Comparison of ENCODE assay signal across 24 cellular contexts in the genomic region with DNA sequence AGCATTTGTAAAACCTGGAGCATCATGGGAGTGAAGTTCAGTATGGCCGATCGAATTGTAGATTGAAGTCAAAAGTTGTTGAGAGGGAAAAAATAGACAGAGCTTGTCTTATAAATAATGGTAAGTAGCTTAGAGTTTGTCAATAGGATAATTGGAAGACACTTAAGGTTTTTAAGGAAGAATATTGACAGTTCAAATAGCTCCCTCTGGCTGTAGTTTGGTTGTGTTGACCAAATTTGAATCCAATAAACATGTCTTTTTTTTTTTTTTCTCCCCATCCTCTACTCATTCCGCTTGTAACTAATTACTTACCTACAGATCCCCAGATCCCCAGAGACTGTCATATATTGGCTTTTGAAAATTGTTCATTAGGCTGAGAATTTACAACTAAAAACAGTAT.
A peak's percentile ranks its signal among the peaks of the same experiment; 100 is the strongest.
DNase-seq lines count a peak whose midpoint lies in the region; ATAC-seq and TF ChIP-seq lines count a peak whose summit lies in the region.
"Had no signal": no experiment of that assay in that cellular context is flagged by ENCODE, and none has a peak within 500 bp of the region (broad histone marks: within the 10 kb centered on the region; RNA-seq: fewer than 3 reads in every experiment).

No MANE protein-coding gene starts in this region.

- no peaks in the 10 kb centered on the region for H3K27me3 ChIP-seq in neural progenitor cell
- H3K27me3 ChIP-seq: neutrophil, testis, vagina had no signal

- no peaks in the 10 kb centered on the region for H3K36me3 ChIP-seq in neural progenitor cell
- H3K36me3 ChIP-seq: lower lobe of right lung, MG63, neutrophil, vagina had no signal

- intact Hi-C loops in CD14-positive monocyte (cut with micrococcal nuclease): no loop called here

- peak; percentile 2 for DNase-seq in ELR (ENCODE audit: low read depth)
- peak; percentile 1 for DNase-seq in cerebellar cortex (ENCODE audit: low spot score)
- no peak for DNase-seq in neural progenitor cell (ENCODE audit: low spot score)
- no peak for DNase-seq in CD14-positive monocyte (ENCODE audit: low spot score)
- no peak for DNase-seq in activated gamma-delta T cell (lab: John Stamatoyannopoulos, UW)
- DNase-seq: activated CD4-positive, alpha-beta T cell treated with anti-CD3 and anti-CD28 coated beads for 36 hours; CD8-positive, alpha-beta memory T cell; DMS79 treated with DMSO at 0.1 percent for 48 hours; effector memory CD8-positive, alpha-beta T cell; GM23248; lower lobe of right lung; MG63; NCI-H1417 treated with DMSO at 0.1 percent for 48 hours; NCI-H526; SHP77; stimulated activated CD4-positive, alpha-beta T cell treated with anti-CD3 and anti-CD28 coated beads, Interleukin-2, amount 100 ng/mL, for 24 hours; testis had no signal

- H4K20me1 ChIP-seq in neural progenitor cell (ENCODE audit: low read depth): no peaks in the 10 kb centered on the region

- no peak overlapping the region for H3K4me2 ChIP-seq in neural progenitor cell

- ATAC-seq in GM21737 (IDR thresholded peaks at IDR 0.05; ENCODE audit: unreplicated experiment): no peak
- ATAC-seq: activated CD4-positive, alpha-beta T cell treated with anti-CD3 and anti-CD28 coated beads for 36 hours; effector memory CD8-positive, alpha-beta T cell; lower lobe of right lung; stimulated activated memory B cell treated with anti-CD40 and anti-IgM and Interleukin-4, amounts not matched to agents 10 μg/mL and 1 μg/mL and 100 μg/mL, for 72 hours had no signal

- TF ChIP-seq CTCF in LNCAP (IDR thresholded peaks at IDR 0.05) (peak; percentile 43), neural progenitor cell (IDR thresholded peaks at IDR 0.05) (peak; percentile 44), CD14-positive monocyte (IDR thresholded peaks at IDR 0.05) (no peak)

- no peak overlapping the region for H3K4me3 Mint-ChIP-seq in neural progenitor cell
- H3K4me3 Mint-ChIP-seq in CD14-positive monocyte: no peak overlapping the region
- H3K4me3 Mint-ChIP-seq: activated CD4-positive, alpha-beta T cell treated with anti-CD3 and anti-CD28 coated beads for 36 hours; activated naive CD8-positive, alpha-beta T cell; CD8-positive, alpha-beta memory T cell; effector memory CD8-positive, alpha-beta T cell; stimulated activated memory B cell treated with anti-CD40 and anti-IgM and Interleukin-4, amounts not matched to agents 10 μg/mL and 1 μg/mL and 100 μg/mL, for 72 hours had no signal

- no peaks in the 10 kb centered on the region for H3K9me3 ChIP-seq in neural progenitor cell (ENCODE audit: low read depth)
- H3K9me3 ChIP-seq: lower lobe of right lung, MG63, neutrophil, testis, vagina had no signal

- H3K79me2 ChIP-seq in neural progenitor cell (ENCODE audit: low read depth): no peaks in the 10 kb centered on the region

- H3K4me3 ChIP-seq in neural progenitor cell: no peak overlapping the region
- H3K4me3 ChIP-seq: GM23248, lower lobe of right lung, MG63, skin epidermis, testis, vagina had no signal

- no peak overlapping the region for H3K27ac Mint-ChIP-seq in neural progenitor cell
- H3K27ac Mint-ChIP-seq in CD14-positive monocyte: no peak overlapping the region
- H3K27ac Mint-ChIP-seq: activated CD4-positive, alpha-beta T cell treated with anti-CD3 and anti-CD28 coated beads for 36 hours; activated naive CD8-positive, alpha-beta T cell; CD8-positive, alpha-beta memory T cell; effector memory CD8-positive, alpha-beta T cell; stimulated activated memory B cell treated with anti-CD40 and anti-IgM and Interleukin-4, amounts not matched to agents 10 μg/mL and 1 μg/mL and 100 μg/mL, for 72 hours had no signal

- H3K9me3 Mint-ChIP-seq in neural progenitor cell (no peaks in the 10 kb centered on the region), CD14-positive monocyte (peaks cover 0 to 2% (median 0%) of the 10 kb centered on the region in 7 donors)
- H3K9me3 Mint-ChIP-seq: CD8-positive, alpha-beta memory T cell; effector memory CD8-positive, alpha-beta T cell had no signal

- H3K36me3 Mint-ChIP-seq in neural progenitor cell (no peaks in the 10 kb centered on the region), CD14-positive monocyte (no peaks in the 10 kb centered on the region)
- H3K36me3 Mint-ChIP-seq: activated naive CD8-positive, alpha-beta T cell; CD8-positive, alpha-beta memory T cell; stimulated activated memory B cell treated with anti-CD40 and anti-IgM and Interleukin-4, amounts not matched to agents 10 μg/mL and 1 μg/mL and 100 μg/mL, for 72 hours had no signal

- no peak overlapping the region for H2AFZ ChIP-seq in neural progenitor cell (replicated peaks)
- H2AFZ ChIP-seq: GM23248 had no signal

- peaks cover 8% of the 10 kb centered on the region for H3K4me1 Mint-ChIP-seq in neural progenitor cell
- no peaks in the 10 kb centered on the region for H3K4me1 Mint-ChIP-seq in CD14-positive monocyte
- H3K4me1 Mint-ChIP-seq: activated CD4-positive, alpha-beta T cell treated with anti-CD3 and anti-CD28 coated beads for 36 hours; CD8-positive, alpha-beta memory T cell; stimulated activated memory B cell treated with anti-CD40 and anti-IgM and Interleukin-4, amounts not matched to agents 10 μg/mL and 1 μg/mL and 100 μg/mL, for 72 hours had no signal

- H3K27ac ChIP-seq in neural progenitor cell: no peak overlapping the region
- H3K27ac ChIP-seq: GM23248, lower lobe of right lung, neutrophil, skin epidermis, testis, vagina had no signal

- no peaks in the 10 kb centered on the region for H3F3A ChIP-seq in neural progenitor cell (ENCODE audit: low read depth)

- H3K27me3 Mint-ChIP-seq in neural progenitor cell (ENCODE audit: insufficient read depth, low read depth) (peaks cover 3% of the 10 kb centered on the region), CD14-positive monocyte (ENCODE audit: low read depth in 3 of 3) (peaks cover 0 to 3% (median 1%) of the 10 kb centered on the region in 3 donors)
- H3K27me3 Mint-ChIP-seq: stimulated activated memory B cell treated with anti-CD40 and anti-IgM and Interleukin-4, amounts not matched to agents 10 μg/mL and 1 μg/mL and 100 μg/mL, for 72 hours had no signal

- no peaks in the 10 kb centered on the region for H3K4me1 ChIP-seq in neural progenitor cell
- H3K4me1 ChIP-seq: lower lobe of right lung, testis, vagina had no signal

- H3K9ac ChIP-seq in neural progenitor cell: no peak overlapping the region
- H3K9ac ChIP-seq: GM23248 had no signal

Comparison
In these comparisons a context has a peak if more than half of its experiments do, and no peak if none do; other contexts are left out.
1. DNase-seq: peak in ELR (single experiment) and cerebellar cortex (single experiment); none in neural progenitor cell (single experiment), CD14-positive monocyte (single experiment) and activated gamma-delta T cell (single experiment).